8 cellular contexts compared by ENCODE assay signal in the genomic region with DNA sequence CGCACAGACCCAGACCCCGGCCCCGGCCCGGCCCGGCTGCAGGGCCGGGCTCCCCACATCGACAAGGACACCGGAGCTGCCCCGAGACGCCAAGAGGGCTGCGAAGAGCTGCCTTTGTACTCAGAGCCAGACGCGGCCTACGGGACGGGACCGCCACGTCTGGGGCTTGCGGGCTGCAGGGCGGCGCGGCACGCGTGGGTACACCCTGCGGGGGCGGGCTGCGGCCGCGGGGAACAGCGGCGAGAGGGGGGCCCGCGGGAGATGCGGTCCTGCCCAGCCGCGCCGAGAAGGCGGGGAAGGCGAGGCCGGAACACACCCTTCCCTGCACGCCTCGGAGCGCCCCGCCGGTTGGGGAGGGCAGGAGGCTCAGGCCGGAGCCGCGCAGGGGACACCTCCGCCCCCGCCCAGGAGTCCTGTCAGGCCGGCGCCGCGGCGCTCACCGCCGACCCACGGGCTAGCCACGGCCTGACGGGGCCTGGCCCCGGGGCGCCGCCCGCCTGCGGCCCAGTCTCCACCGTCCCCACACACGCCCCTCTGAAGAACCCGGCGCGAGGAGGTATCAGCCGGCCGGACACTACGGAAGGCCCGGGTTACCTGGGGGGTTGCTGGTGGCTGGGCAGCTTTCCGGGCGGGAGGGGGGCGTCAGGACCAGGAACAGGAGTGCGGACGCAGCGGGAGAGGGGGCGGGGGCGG. TPM values are rescaled to one million over a fixed set of nuclear protein-coding genes. Genes with fewer than 3 reads are reported as not detected.
DNase-seq lines count a peak whose midpoint lies in the region; ATAC-seq and TF ChIP-seq lines count a peak whose summit lies in the region.

No MANE protein-coding gene starts in this region.

- no peak for TF ChIP-seq CTCF in GM10248 (IDR thresholded peaks at IDR 0.05; ENCODE audit: control extremely low read depth, extremely low read depth, low read depth, missing control alignments)
- no peak for TF ChIP-seq CTCF in HCT116 (IDR thresholded peaks at IDR 0.05 in 2 of 3, conservative IDR thresholded peaks at IDR 0.05 in 1 of 3; ENCODE audit: borderline replicate concordance in 1 of 3, insufficient read depth in 1 of 3, low read depth in 2 of 3, low read length in 2 of 3)
- TF ChIP-seq CTCF in OCI-LY1 (IDR thresholded peaks at IDR 0.05; ENCODE audit: low read length): no peak
- no peak for TF ChIP-seq CTCF in glutamatergic neuron (IDR thresholded peaks at IDR 0.05; ENCODE audit: partially characterized antibody, unreplicated experiment)
- TF ChIP-seq CTCF in vagina (IDR thresholded peaks at IDR 0.05): no peak

- DNase-seq in GM10248 (ENCODE audit: extremely low spot score): peak; percentile 41
- DNase-seq in HCT116 (ENCODE audit: low read depth, low spot score): no peak
- DNase-seq in activated effector memory CD4-positive, alpha-beta T cell treated with anti-CD3 and anti-CD28 coated beads, Interleukin-2, amount 50 U/mL, for 16 hours: peak; percentile 85
- DNase-seq in glutamatergic neuron: peak; percentile 63
- DNase-seq in posterior cingulate gyrus: peak in 7 of 10 donors; percentile 13 to 87 (median 44)
- DNase-seq in vagina (ENCODE audit: extremely low spot score in 2 of 2): no peak
- no peak for DNase-seq in SW 1271 (lab: John Stamatoyannopoulos, UW)

- TF ChIP-seq RAD21 in HCT116 (IDR thresholded peaks at IDR 0.05; ENCODE audit: low read depth): no peak

- CTCF ChIA-PET in GM10248 (lab: Yijun Ruan, JAX) (interaction anchor here (0.7 to 7.1 kb wide), 11 partner anchors 9 to 153 kb away, joined by 3 to 66 read pairs (median 6); partner anchors contain the start of gene GSN), HCT116 (lab: Charles Lee) (interaction anchor here (1.0 to 1.2 kb wide), 2 partner anchors 12 to 141 kb away, joined by 3 to 5 read pairs; no protein-coding TSS in a partner anchor)

- peaks cover 9% of the 10 kb centered on the region for H3K9me3 Mint-ChIP-seq in glutamatergic neuron (ENCODE audit: unreplicated experiment)

- H3K4me2 ChIP-seq in HCT116 (ENCODE audit: low read length): peak overlapping the region; percentile 82
- H3K4me2 ChIP-seq in OCI-LY1 (ENCODE audit: low read length): peak overlapping the region; percentile 99

- no peaks in the 10 kb centered on the region for H3K9me2 ChIP-seq in HCT116 (ENCODE audit: insufficient read depth)
- no peaks in the 10 kb centered on the region for H3K9me2 ChIP-seq in OCI-LY1 (ENCODE audit: low read depth, low read length)

- H4K20me1 ChIP-seq in HCT116 (ENCODE audit: insufficient read depth) (peaks cover 38% of the 10 kb centered on the region; the same call in 1 of the 2 replicates), OCI-LY1 (ENCODE audit: insufficient read depth, low read length) (peaks cover 3% of the 10 kb centered on the region; the same call in 1 of the 2 replicates)

- no peaks in the 10 kb centered on the region for H3K36me3 Mint-ChIP-seq in glutamatergic neuron (ENCODE audit: unreplicated experiment)

- POLR2A ChIA-PET in GM10248 (lab: Yijun Ruan, JAX): no interaction called here
- POLR2A ChIA-PET in HCT116 (lab: Charles Lee): interaction anchor here (0.8 to 1.0 kb wide), 2 partner anchors 11 to 86 kb away, joined by 3 to 5 read pairs; no protein-coding TSS in a partner anchor

- H3F3A ChIP-seq in OCI-LY1 (ENCODE audit: insufficient read depth, low read length): no peaks in the 10 kb centered on the region

- H2AFZ ChIP-seq in HCT116 (ENCODE audit: low read depth, low read length, poor library complexity, severe bottlenecking) (no peak overlapping the region), OCI-LY1 (ENCODE audit: low read length) (no peak overlapping the region)

- no peaks in the 10 kb centered on the region for H3K36me3 ChIP-seq in HCT116 (ENCODE audit: control insufficient read depth in 1 of 2, insufficient read depth in 2 of 2, low read length in 2 of 2)
- H3K36me3 ChIP-seq in OCI-LY1 (ENCODE audit: insufficient read depth, low read length): no peaks in the 10 kb centered on the region
- no peaks in the 10 kb centered on the region for H3K36me3 ChIP-seq in vagina

- H3K9ac ChIP-seq in HCT116 (ENCODE audit: low read length): peak overlapping the region; percentile 82
- H3K9ac ChIP-seq in OCI-LY1 (ENCODE audit: low read length): peak overlapping the region; percentile 97

- H3K4me3 Mint-ChIP-seq in glutamatergic neuron (ENCODE audit: unreplicated experiment): peak overlapping the region; percentile 94

- BruUV-seq in HCT116 (replicated peaks; lab: Mats Ljungman, UMichigan): no TSS peak

- intact Hi-C loops in HCT116 (cut with micrococcal nuclease) (no loop called here), posterior cingulate gyrus (cut with DNase I) (loop anchor here (10.0 kb wide), 1 partner anchor 126 kb away; the partner anchor contains the start of gene CNTRL), vagina (cut with DNase I) (no loop called here)

- peak; percentile 43 for ATAC-seq in HCT116

- TF ChIP-seq POLR2A in HCT116 (IDR thresholded peaks at IDR 0.05; ENCODE audit: borderline replicate concordance, extremely low read depth, insufficient read depth, insufficient read length): no peak
- no peak for TF ChIP-seq POLR2A in vagina (IDR thresholded peaks at IDR 0.05)

- H3K4me1 ChIP-seq in HCT116 (ENCODE audit: control insufficient read depth in 1 of 2, insufficient read depth in 2 of 2, low read length in 2 of 2): peaks cover 7 to 17% of the 10 kb centered on the region in 2 experiments; a peak in 3 of 4 replicates
- H3K4me1 ChIP-seq in OCI-LY1 (ENCODE audit: insufficient read depth, low read length, severe bottlenecking): peaks cover 57% of the 10 kb centered on the region
- H3K4me1 ChIP-seq in vagina: peaks cover 52% of the 10 kb centered on the region

- peaks cover 5% of the 10 kb centered on the region for H3K27me3 Mint-ChIP-seq in glutamatergic neuron (ENCODE audit: unreplicated experiment)

- RAD21 ChIA-PET in HCT116 (lab: Charles Lee; ENCODE audit: low non-redundant PET in 1 of 2, low total read pairs in 2 of 2, uncharacterized antibody in 2 of 2, unreplicated experiment in 2 of 2): interaction anchor here in 1 of 2 experiments (0.6 kb wide), 1 partner anchor 183 kb away, joined by 3 read pairs; no protein-coding TSS in a partner anchor

- H3K4me3 ChIP-seq in HCT116 (replicated peaks in 1 of 2; ENCODE audit: low read depth in 1 of 2, low read length in 2 of 2) (peak overlapping the region; percentile 64 to 67), OCI-LY1 (ENCODE audit: low read depth, low read length, poor library complexity, severe bottlenecking) (peak overlapping the region; percentile 98), vagina (peak overlapping the region; percentile 81 to 95)

- no peaks in the 10 kb centered on the region for H3K27me3 ChIP-seq in HCT116 (ENCODE audit: insufficient read depth, low read length)
- no peaks in the 10 kb centered on the region for H3K27me3 ChIP-seq in OCI-LY1 (ENCODE audit: insufficient read depth, low read length)
- no peaks in the 10 kb centered on the region for H3K27me3 ChIP-seq in vagina

- H3K9me3 ChIP-seq in HCT116 (ENCODE audit: control insufficient read depth in 1 of 2, insufficient read depth in 1 of 2, low read depth in 1 of 2, low read length in 2 of 2) (no peaks in the 10 kb centered on the region), OCI-LY1 (ENCODE audit: low read length) (no peaks in the 10 kb centered on the region), vagina (no peaks in the 10 kb centered on the region)

- H3K27ac ChIP-seq in HCT116 (ENCODE audit: low read depth, low read length): peak overlapping the region; percentile 87
- peak overlapping the region; percentile 71 for H3K27ac ChIP-seq in OCI-LY1 (ENCODE audit: low read depth, low read length, poor library complexity, severe bottlenecking)
- peak overlapping the region; percentile 97 for H3K27ac ChIP-seq in vagina

- peaks cover 11% of the 10 kb centered on the region for H3K4me1 Mint-ChIP-seq in glutamatergic neuron (ENCODE audit: low read depth, unreplicated experiment)

- peak overlapping the region; percentile 84 for H3K27ac Mint-ChIP-seq in glutamatergic neuron (ENCODE audit: unreplicated experiment)

- peaks cover 55% of the 10 kb centered on the region for H3K79me2 ChIP-seq in HCT116 (ENCODE audit: insufficient read depth, low read length)
- peaks cover 49% of the 10 kb centered on the region for H3K79me2 ChIP-seq in OCI-LY1 (ENCODE audit: insufficient read depth, low read length)

TF ChIP-seq in HCT116, 20 proteins besides CTCF, POLR2A, EP300 and RAD21:
- no peak for TF ChIP-seq MAX (IDR thresholded peaks at IDR 0.05)
- TF ChIP-seq ZFX (IDR thresholded peaks at IDR 0.05): peak; percentile 89
- peak; percentile 60 for TF ChIP-seq EGR1 (IDR thresholded peaks at IDR 0.05; ENCODE audit: low read depth)

RNA-seq across cellular contexts. Expression of gene RAB14, which starts 0.5 kb away (rescaled TPM):
- 63.1 TPM for total RNA-seq in HCT116 (2021; ENCODE audit: unreplicated experiment)
- polyA plus RNA-seq in HCT116 (2012): 20.3 and 21.9 TPM in 2 replicates
- total RNA-seq in glutamatergic neuron (ENCODE audit: unreplicated experiment): 50.7 TPM
- 29.0 TPM for total RNA-seq in vagina

Comparison
In these comparisons a context has a peak if more than half of its experiments do, and no peak if none do; other contexts are left out.
1. DNase-seq: peak in GM10248 (single experiment), activated effector memory CD4-positive, alpha-beta T cell treated with anti-CD3 and anti-CD28 coated beads, Interleukin-2, amount 50 U/mL, for 16 hours (single experiment), glutamatergic neuron (single experiment) and posterior cingulate gyrus (7 of 10); none in HCT116 (single experiment), vagina (0 of 2) and SW 1271 (0 of 2).
2. Peak in every context shown above with its lines, with median percentiles within 50 percentile points of each other: H3K27ac ChIP-seq and H3K4me3 ChIP-seq.